Comparison of ENCODE assay signal across 2 cellular contexts in the genomic region with DNA sequence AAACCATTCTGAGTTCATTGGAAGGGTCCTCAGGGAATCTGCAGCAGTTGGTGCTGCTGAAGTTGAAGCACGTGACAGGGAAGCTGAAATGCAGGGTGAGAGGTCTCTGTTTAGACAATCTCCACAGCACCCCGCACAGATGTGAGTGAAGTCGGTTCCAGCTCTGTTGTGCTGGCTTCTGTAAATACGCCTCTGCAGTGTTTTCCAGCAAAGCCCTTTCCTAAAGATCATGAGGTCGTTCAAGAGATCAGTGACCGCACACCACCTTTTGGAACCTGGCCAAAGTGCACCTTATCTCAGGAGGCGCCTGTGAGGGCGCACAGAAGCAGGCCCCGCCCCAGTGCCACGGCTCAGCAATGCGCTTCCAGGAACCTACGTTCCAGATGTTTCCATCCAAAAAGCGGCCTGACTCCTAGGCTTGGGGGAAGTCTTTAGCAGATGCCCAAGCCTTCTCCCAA.
TF ChIP-seq lines count a peak whose summit lies in the region.

No MANE protein-coding gene starts in this region.

TF ChIP-seq in K562, 482 proteins besides CTCF, POLR2A, EP300 and RAD21 (continues in another document):
- TF ChIP-seq SMARCA4 (IDR thresholded peaks at IDR 0.05): peak; percentile 30; the same call in 1 of the 2 replicates
- peak; percentile 35; the same call in 1 of the 2 replicates for TF ChIP-seq BCOR (IDR thresholded peaks at IDR 0.05)
- TF ChIP-seq MAX (CRISPR knock-in tag; IDR thresholded peaks at IDR 0.05): peak; percentile 44; the same call in 1 of the 2 replicates
- TF ChIP-seq, protein P1, sequence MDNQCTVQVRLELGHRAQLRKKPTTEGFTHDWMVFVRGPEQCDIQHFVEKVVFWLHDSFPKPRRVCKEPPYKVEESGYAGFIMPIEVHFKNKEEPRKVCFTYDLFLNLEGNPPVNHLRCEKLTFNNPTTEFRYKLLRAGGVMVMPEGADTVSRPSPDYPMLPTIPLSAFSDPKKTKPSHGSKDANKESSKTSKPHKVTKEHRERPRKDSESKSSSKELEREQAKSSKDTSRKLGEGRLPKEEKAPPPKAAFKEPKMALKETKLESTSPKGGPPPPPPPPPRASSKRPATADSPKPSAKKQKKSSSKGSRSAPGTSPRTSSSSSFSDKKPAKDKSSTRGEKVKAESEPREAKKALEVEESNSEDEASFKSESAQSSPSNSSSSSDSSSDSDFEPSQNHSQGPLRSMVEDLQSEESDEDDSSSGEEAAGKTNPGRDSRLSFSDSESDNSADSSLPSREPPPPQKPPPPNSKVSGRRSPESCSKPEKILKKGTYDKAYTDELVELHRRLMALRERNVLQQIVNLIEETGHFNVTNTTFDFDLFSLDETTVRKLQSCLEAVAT (IDR thresholded peaks at IDR 0.05): no peak
- no peak for TF ChIP-seq GTF2F1 (IDR thresholded peaks at IDR 0.05; ENCODE audit: low read depth, low read length)
- TF ChIP-seq PHB2 (IDR thresholded peaks at IDR 0.05; ENCODE audit: low read depth): no peak
- TF ChIP-seq, protein P2, sequence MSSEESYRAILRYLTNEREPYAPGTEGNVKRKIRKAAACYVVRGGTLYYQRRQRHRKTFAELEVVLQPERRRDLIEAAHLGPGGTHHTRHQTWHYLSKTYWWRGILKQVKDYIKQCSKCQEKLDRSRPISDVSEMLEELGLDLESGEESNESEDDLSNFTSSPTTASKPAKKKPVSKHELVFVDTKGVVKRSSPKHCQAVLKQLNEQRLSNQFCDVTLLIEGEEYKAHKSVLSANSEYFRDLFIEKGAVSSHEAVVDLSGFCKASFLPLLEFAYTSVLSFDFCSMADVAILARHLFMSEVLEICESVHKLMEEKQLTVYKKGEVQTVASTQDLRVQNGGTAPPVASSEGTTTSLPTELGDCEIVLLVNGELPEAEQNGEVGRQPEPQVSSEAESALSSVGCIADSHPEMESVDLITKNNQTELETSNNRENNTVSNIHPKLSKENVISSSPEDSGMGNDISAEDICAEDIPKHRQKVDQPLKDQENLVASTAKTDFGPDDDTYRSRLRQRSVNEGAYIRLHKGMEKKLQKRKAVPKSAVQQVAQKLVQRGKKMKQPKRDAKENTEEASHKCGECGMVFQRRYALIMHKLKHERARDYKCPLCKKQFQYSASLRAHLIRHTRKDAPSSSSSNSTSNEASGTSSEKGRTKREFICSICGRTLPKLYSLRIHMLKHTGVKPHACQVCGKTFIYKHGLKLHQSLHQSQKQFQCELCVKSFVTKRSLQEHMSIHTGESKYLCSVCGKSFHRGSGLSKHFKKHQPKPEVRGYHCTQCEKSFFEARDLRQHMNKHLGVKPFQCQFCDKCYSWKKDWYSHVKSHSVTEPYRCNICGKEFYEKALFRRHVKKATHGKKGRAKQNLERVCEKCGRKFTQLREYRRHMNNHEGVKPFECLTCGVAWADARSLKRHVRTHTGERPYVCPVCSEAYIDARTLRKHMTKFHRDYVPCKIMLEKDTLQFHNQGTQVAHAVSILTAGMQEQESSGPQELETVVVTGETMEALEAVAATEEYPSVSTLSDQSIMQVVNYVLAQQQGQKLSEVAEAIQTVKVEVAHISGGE (CRISPR knock-in tag; IDR thresholded peaks at IDR 0.05): peak in 1 of 3 experiments; percentile 74; a peak in 2 of 6 replicates
- no peak for TF ChIP-seq PML (IDR thresholded peaks at IDR 0.05; ENCODE audit: low read length)
- TF ChIP-seq STAT5A (IDR thresholded peaks at IDR 0.05; ENCODE audit: borderline replicate concordance, low read length): peak; percentile 44; the same call in 1 of the 2 replicates
- no peak for TF ChIP-seq STAG1 (CRISPR knock-in tag; IDR thresholded peaks at IDR 0.05; ENCODE audit: borderline replicate concordance)
- TF ChIP-seq, protein P3, sequence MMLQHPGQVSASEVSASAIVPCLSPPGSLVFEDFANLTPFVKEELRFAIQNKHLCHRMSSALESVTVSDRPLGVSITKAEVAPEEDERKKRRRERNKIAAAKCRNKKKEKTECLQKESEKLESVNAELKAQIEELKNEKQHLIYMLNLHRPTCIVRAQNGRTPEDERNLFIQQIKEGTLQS (IDR thresholded peaks at IDR 0.05): no peak
- TF ChIP-seq, protein P3 (CRISPR knock-in tag; conservative IDR thresholded peaks at IDR 0.05): 0 out of 2 replicates have a peak, but pooled peaks have one; percentile 44
- no peak for TF ChIP-seq HNRNPL (IDR thresholded peaks at IDR 0.05; ENCODE audit: low read depth, low read length)
- no peak for TF ChIP-seq FOSL1 (tag; conservative IDR thresholded peaks at IDR 0.05)
- TF ChIP-seq ZNF717 (CRISPR knock-in tag; IDR thresholded peaks at IDR 0.05): no peak
- TF ChIP-seq ZFP30 (CRISPR knock-in tag; IDR thresholded peaks at IDR 0.05; ENCODE audit: borderline replicate concordance): no peak
- peak in 1 of 2 experiments; percentile 28; a peak in 1 of 4 replicates for TF ChIP-seq SRF (CRISPR knock-in tag; IDR thresholded peaks at IDR 0.05)
- peak; percentile 77 for TF ChIP-seq POLR2AphosphoS5 (IDR thresholded peaks at IDR 0.05; ENCODE audit: control insufficient read depth, insufficient read depth, low read depth, low read length)
- no peak for TF ChIP-seq CGGBP1 (CRISPR knock-in tag; IDR thresholded peaks at IDR 0.05)
- no peak for TF ChIP-seq SMARCC2 (IDR thresholded peaks at IDR 0.05; ENCODE audit: low read depth)

TF ChIP-seq in liver, 16 proteins besides CTCF, POLR2A, EP300 and RAD21:
- TF ChIP-seq HNF4A (conservative IDR thresholded peaks at IDR 0.05) (peak; percentile 89 to 90), FOXA1 (IDR thresholded peaks at IDR 0.05) (peak; percentile 82), EGR1 (IDR thresholded peaks at IDR 0.05; ENCODE audit: low read depth in 2 of 2) (peak; percentile 38 to 69), RXRA (IDR thresholded peaks at IDR 0.05) (peak; percentile 97 to 98), TAF1 (conservative IDR thresholded peaks at IDR 0.05) (no peak), FOXA2 (IDR thresholded peaks at IDR 0.05) (peak; percentile 92), REST (IDR thresholded peaks at IDR 0.05) (peak; percentile 53), ZBTB33 (IDR thresholded peaks at IDR 0.05) (peak; percentile 88), NR2F2 (IDR thresholded peaks at IDR 0.05) (peak; percentile 88), YY1 (IDR thresholded peaks at IDR 0.05) (peak; percentile 52), JUND (IDR thresholded peaks at IDR 0.05) (peak in 1 of 2 donors; percentile 75), MAX (IDR thresholded peaks at IDR 0.05) (peak; percentile 79), GABPA (IDR thresholded peaks at IDR 0.05 in 1 of 2, conservative IDR thresholded peaks at IDR 0.05 in 1 of 2) (peak in 1 of 2 donors; percentile 67), SP1 (IDR thresholded peaks at IDR 0.05) (peak; percentile 90), HNF4G (IDR thresholded peaks at IDR 0.05) (peak; percentile 22)
- TF ChIP-seq, protein P3 (IDR thresholded peaks at IDR 0.05): no peak
